Comparison of ENCODE assay signal across 11 cellular contexts in the genomic region with DNA sequence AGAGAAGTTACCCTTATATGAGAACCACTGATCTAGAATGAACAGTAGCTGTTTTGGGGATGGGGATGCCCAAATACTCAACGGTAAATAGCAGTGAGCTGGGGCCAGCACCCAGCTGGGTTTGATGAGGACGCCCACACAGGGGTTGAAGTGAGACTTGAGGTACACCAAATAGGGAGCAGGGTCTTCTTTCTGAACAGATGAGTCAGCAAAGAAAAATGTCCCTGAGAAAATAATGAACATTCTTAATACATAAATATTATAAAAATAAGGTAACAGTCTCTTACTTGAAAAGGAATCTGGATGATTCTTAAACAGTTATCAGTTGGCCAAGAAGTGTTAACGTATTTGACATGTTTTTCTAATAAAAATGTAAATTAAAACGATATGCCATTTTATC. TPM values are rescaled to one million over a fixed set of nuclear protein-coding genes. Genes with fewer than 3 reads are reported as not detected.
"Had no signal": no experiment of that assay in that cellular context is flagged by ENCODE, and none has a peak within 500 bp of the region (broad histone marks: within the 10 kb centered on the region; RNA-seq: fewer than 3 reads in every experiment).

No MANE protein-coding gene starts in this region.

- H3K36me3 ChIP-seq: HAP-1 had no signal

- H3K4me1 ChIP-seq: HAP-1 had no signal

- ATAC-seq: GM23338, HCT116 had no signal

- H3K9me3 ChIP-seq: HAP-1 had no signal

- H3K9ac ChIP-seq: KMS-11 had no signal

- H2AFZ ChIP-seq: GM23338 had no signal

- H3K27ac ChIP-seq: HL-60, KMS-11 had no signal

- H3K4me3 ChIP-seq: GM23338, HAP-1 had no signal

- H3K4me2 ChIP-seq: GM23338, KMS-11 had no signal

- DNase-seq: HFFc6, IMR-90, KBM-7 had no signal

- FAIRE-seq: H1, H54 had no signal

RNA-seq across cellular contexts. Expression of a gene that starts 2.0 kb away (rescaled TPM):
- total RNA-seq: GM23338, H1, HFFc6, HT1080, IMR-90 had no signal
- polyA plus RNA-seq: H1, IMR-90 had no signal
